ENCODE assay signal across 12 cellular contexts in the genomic region with DNA sequence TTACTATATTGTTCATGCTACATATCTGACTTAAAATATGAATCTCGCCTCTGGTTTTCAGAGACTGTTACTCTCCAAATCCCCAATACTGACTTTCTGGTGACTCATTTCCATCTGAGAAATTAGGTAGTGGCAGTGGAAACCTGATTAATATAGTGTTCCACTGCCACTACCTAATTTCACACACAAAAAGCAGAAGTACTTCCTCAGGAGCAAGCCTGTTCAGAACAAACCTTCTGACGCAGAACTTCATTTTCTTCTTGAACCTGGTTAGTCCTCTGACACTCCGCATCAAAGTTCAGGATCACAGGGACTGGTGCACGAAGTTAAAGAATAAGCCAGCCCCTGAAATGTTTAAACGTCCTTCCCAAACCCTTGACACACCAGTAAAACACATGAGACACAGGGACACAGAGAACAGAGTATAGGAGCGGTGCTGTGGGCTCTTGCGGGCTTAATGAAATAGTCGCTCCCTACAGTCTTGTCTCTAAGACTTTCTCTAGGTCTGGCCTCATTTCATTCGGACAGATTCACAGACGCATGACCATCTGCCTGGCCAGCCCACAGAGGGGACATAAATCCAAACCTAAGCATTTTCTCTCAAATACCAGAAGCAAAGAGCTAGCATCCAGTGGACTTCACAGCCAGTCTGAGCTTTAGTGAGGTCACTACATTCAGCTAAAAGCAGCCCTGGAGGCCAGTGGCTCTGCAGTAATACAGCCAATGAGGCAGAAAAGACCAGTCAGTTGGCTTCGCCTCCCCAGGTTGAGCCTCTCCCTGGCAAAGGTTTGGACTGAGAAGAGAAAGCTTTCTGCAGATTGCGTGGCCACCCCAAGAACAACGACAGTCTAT. TPM values are rescaled to one million over a fixed set of nuclear protein-coding genes. Genes with fewer than 3 reads are reported as not detected.
DNase-seq lines count a peak whose midpoint lies in the region; ATAC-seq and FAIRE-seq lines count a peak whose summit lies in the region.
"Had no signal": no experiment of that assay in that cellular context is flagged by ENCODE, and none has a peak within 500 bp of the region (broad histone marks: within the 10 kb centered on the region; RNA-seq: fewer than 3 reads in every experiment).

No MANE protein-coding gene starts in this region.

- H3K27ac Mint-ChIP-seq in memory B cell: peak overlapping the region; percentile 87

- ATAC-seq in GM21528 (IDR thresholded peaks at IDR 0.05; ENCODE audit: low FRiP score, unreplicated experiment) (peak; percentile 24), HG03571 (IDR thresholded peaks at IDR 0.05; ENCODE audit: unreplicated experiment) (peak; percentile 28), memory B cell (ENCODE audit: low read depth) (no peak), Right ventricle myocardium inferior (no peak)

- H3K9me3 Mint-ChIP-seq in memory B cell: no peaks in the 10 kb centered on the region

- no peaks in the 10 kb centered on the region for H3K27me3 Mint-ChIP-seq in memory B cell

- H3K4me3 Mint-ChIP-seq in memory B cell: peak overlapping the region; percentile 63

- peak; percentile 87 for FAIRE-seq in GM18507 (lab: Jason Lieb, UNC)
- FAIRE-seq: G401.6 had no signal

- intact Hi-C loops in Right ventricle myocardium inferior (cut with DNase I): no loop called here

- peaks cover 12% of the 10 kb centered on the region for H3K36me3 Mint-ChIP-seq in memory B cell

- DNase-seq in GM18507 (ENCODE audit: extremely low spot score, insufficient read length, low read depth) (peak; percentile 33), memory B cell (ENCODE audit: low spot score in 2 of 2) (peak in 1 of 2 donors; percentile 16), nucleus accumbens (lab: John Stamatoyannopoulos, UW) (no peak), dedifferentiated amniotic fluid mesenchymal stem cell (ENCODE audit: extremely low spot score) (no peak), NCI-H2227 treated with DMSO at 0.1 percent for 48 hours (lab: John Stamatoyannopoulos, UW) (no peak), Right ventricle myocardium inferior (ENCODE audit: missing footprints) (no peak)
- DNase-seq: activated naive CD4-positive, alpha-beta T cell treated with anti-CD3 and anti-CD28 coated beads, Interleukin-2, amount 50 U/mL, for 16 hours; ovary had no signal

- peaks cover 32% of the 10 kb centered on the region for H3K4me1 Mint-ChIP-seq in memory B cell

RNA-seq across cellular contexts. Expression of a gene that starts 4.2 kb away (rescaled TPM):
- 3.8 TPM for total RNA-seq in Right ventricle myocardium inferior

RNA-seq across cellular contexts. Expression of a gene that starts 26.5 kb away (rescaled TPM):
- not detected for total RNA-seq in Right ventricle myocardium inferior
- total RNA-seq: ovary, SK-MEL-5 had no signal

RNA-seq across cellular contexts. Expression of a gene that starts 36.6 kb away (rescaled TPM):
- 22.5 TPM for total RNA-seq in Right ventricle myocardium inferior

RNA-seq across cellular contexts. Expression of a gene that starts 59.2 kb away (rescaled TPM):
- 24.3 TPM for total RNA-seq in Right ventricle myocardium inferior

Comparison
In these comparisons a context has a peak if more than half of its experiments do, and no peak if none do; other contexts are left out.
1. ATAC-seq: peak in GM21528 (single experiment) and HG03571 (single experiment); none in memory B cell (single experiment) and Right ventricle myocardium inferior (single experiment).